Comparison of ENCODE assay signal across 32 cellular contexts in the genomic region with DNA sequence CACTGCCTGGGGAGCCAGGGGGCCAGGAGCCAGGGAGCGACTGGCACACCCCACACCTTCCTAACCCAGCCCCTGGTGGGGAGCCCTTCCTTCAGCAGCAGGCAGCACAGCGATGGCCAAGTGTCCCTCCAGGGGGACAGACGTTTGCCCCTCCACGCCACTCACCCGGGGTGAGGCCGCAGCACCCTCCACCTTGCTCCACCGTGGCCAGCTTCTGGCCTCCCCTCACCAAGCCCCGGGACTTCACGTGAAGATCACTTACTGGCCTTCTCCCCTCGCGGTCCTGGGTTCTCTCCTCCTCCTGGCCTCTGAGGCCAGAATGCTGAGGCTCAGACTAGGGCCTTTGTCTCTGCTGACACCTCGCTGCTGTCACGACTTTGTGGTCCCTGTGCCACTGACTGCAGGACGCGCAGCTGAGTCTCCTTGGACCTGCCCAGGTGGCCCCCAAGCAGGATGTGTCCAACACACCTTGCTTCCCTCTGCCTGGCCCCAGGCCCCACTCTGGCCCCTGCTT. TPM values are rescaled to one million over a fixed set of nuclear protein-coding genes. Genes with fewer than 3 reads are reported as not detected.
DNase-seq lines count a peak whose midpoint lies in the region; ATAC-seq, FAIRE-seq and TF ChIP-seq lines count a peak whose summit lies in the region.
"Had no signal": no experiment of that assay in that cellular context is flagged by ENCODE, and none has a peak within 500 bp of the region (broad histone marks: within the 10 kb centered on the region; RNA-seq: fewer than 3 reads in every experiment).

No MANE protein-coding gene starts in this region.

- TF ChIP-seq POLR2A in heart left ventricle (IDR thresholded peaks at IDR 0.05) (no peak), H54 (IDR thresholded peaks at IDR 0.05; ENCODE audit: low read depth, low read length) (no peak), stomach (IDR thresholded peaks at IDR 0.05) (no peak), gastrocnemius medialis (IDR thresholded peaks at IDR 0.05) (no peak)

- peak overlapping the region in 1 of 12 donors; percentile 61 for H3K27ac ChIP-seq in heart left ventricle
- peak overlapping the region in 3 of 5 donors; percentile 27 to 67 (median 51) for H3K27ac ChIP-seq in stomach
- H3K27ac ChIP-seq in gastrocnemius medialis, result no peak overlapping the region

- intact Hi-C loops in Right ventricle myocardium inferior (cut with DNase I), result no loop called here
- intact Hi-C loops in heart left ventricle (cut with DNase I), result loop anchor here in 3 of 10 donors (5.0 kb wide), 3 partner anchors 480 to 555 kb away; no protein-coding TSS in a partner anchor
- intact Hi-C loops in left colon (cut with DNase I, micrococcal nuclease), result no loop called here
- intact Hi-C loops in stomach (cut with DNase I; ENCODE audit: low total_unique reads), result no loop called here
- intact Hi-C loops in gastrocnemius medialis (cut with DNase I; ENCODE audit: low total_unique reads), result no loop called here

- no peak for TF ChIP-seq EP300 in stomach (IDR thresholded peaks at IDR 0.05)

- no peaks in the 10 kb centered on the region for H3K36me3 ChIP-seq in heart left ventricle
- no peaks in the 10 kb centered on the region for H3K36me3 ChIP-seq in stomach
- H3K36me3 ChIP-seq in gastrocnemius medialis, result no peaks in the 10 kb centered on the region
- H3K36me3 ChIP-seq: Peyer's patch had no signal

- WGBS in heart left ventricle, 4 donors, result 86 to 87% (median 87%) methylated on average over 11 to 15 of the region's 15 CpGs
- 71 to 77% (median 74%) methylated on average over 13 to 15 of the region's 15 CpGs for WGBS in stomach, 5 donors

- H3K9me3 ChIP-seq in heart left ventricle (no peaks in the 10 kb centered on the region), stomach (no peaks in the 10 kb centered on the region), gastrocnemius medialis (no peaks in the 10 kb centered on the region)
- H3K9me3 ChIP-seq: Peyer's patch had no signal

- TF ChIP-seq CTCF in heart left ventricle (IDR thresholded peaks at IDR 0.05), result no peak
- TF ChIP-seq CTCF in stomach (IDR thresholded peaks at IDR 0.05), result no peak
- TF ChIP-seq CTCF in gastrocnemius medialis (IDR thresholded peaks at IDR 0.05 in 4 of 5, conservative IDR thresholded peaks at IDR 0.05 in 1 of 5), result no peak

- in situ Hi-C loops in gastrocnemius medialis (cut with MboI; ENCODE audit: low sequenced_read_pairs in 4 of 4), result no loop called here

- H3K27me3 ChIP-seq in heart left ventricle, result peaks cover 0 to 17% (median 11%) of the 10 kb centered on the region in 9 donors
- peaks cover 0 to 39% (median 17%) of the 10 kb centered on the region in 3 donors for H3K27me3 ChIP-seq in stomach
- H3K27me3 ChIP-seq in gastrocnemius medialis, result peaks cover 3 to 18% (median 15%) of the 10 kb centered on the region in 3 donors
- H3K27me3 ChIP-seq: Peyer's patch had no signal

- ATAC-seq in Right ventricle myocardium inferior, result no peak
- ATAC-seq in heart left ventricle, result no peak
- ATAC-seq in left colon, result peak; percentile 9
- ATAC-seq in gastrocnemius medialis, result no peak
- no peak for ATAC-seq in HG02678 (IDR thresholded peaks at IDR 0.05; ENCODE audit: unreplicated experiment)
- ATAC-seq: natural killer cell treated with Interleukin-12 subunit alpha and Interleukin-12 subunit beta and Interleukin-15 and Interleukin-18, amount 100 ng/mL, for 72 hours had no signal

- FAIRE-seq in H54 (lab: Jason Lieb, UNC), result no peak
- FAIRE-seq: A204.1, keratinocyte, small intestine, urothelium cell line had no signal

- peak; percentile 54 for DNase-seq in Right ventricle myocardium inferior (ENCODE audit: missing footprints)
- no peak for DNase-seq in heart left ventricle
- DNase-seq in H54 (ENCODE audit: insufficient read length, low spot score), result peak; percentile 3
- peak in 1 of 2 donors; percentile 20 for DNase-seq in left colon
- DNase-seq in stomach, result no peak
- DNase-seq in C1 segment of cervical spinal cord (lab: John Stamatoyannopoulos, UW), result no peak
- DNase-seq in gastrocnemius medialis, result no peak
- DNase-seq: activated CD4-positive, alpha-beta T cell treated with anti-CD3 and anti-CD28 coated beads for 48 hours; activated CD8-positive, alpha-beta memory T cell treated with anti-CD3 and anti-CD28 coated beads for 24 hours; activated gamma-delta T cell; activated naive CD8-positive, alpha-beta T cell treated with anti-CD3 and anti-CD28 coated beads, Interleukin-2, amount 10 ng/mL, durations not matched to agents 7 days and 5 days; activated T-cell treated with anti-CD3 and anti-CD28 coated beads, Interleukin-2, amount 50 U/mL, for 1 hour; aorta; CD4-positive, alpha-beta memory T cell; effector memory CD4-positive, alpha-beta T cell; erythroblast; HCEC 1CT; MM.1S; NCI-H446; NCI-H774; retina; stimulated activated naive CD4-positive, alpha-beta T cell had no signal

- H3K4me3 ChIP-seq in heart left ventricle, result no peak overlapping the region
- no peak overlapping the region for H3K4me3 ChIP-seq in stomach
- no peak overlapping the region for H3K4me3 ChIP-seq in gastrocnemius medialis
- H3K4me3 ChIP-seq: coronary artery, lung had no signal

- H3K4me1 ChIP-seq in heart left ventricle (peaks cover 0 to 51% (median 11%) of the 10 kb centered on the region in 12 donors), stomach (peaks cover 20 to 61% (median 58%) of the 10 kb centered on the region in 4 donors), gastrocnemius medialis (peaks cover 0 to 4% of the 10 kb centered on the region in 2 donors)

RNA-seq across cellular contexts. Expression of a gene that starts 3.5 kb away (rescaled TPM):
- total RNA-seq in Right ventricle myocardium inferior, result 27.5 TPM
- 10 to 100 TPM in 7 of 9 donors, 1 to 10 TPM in 2; 6.0 to 54.6 (median 16.3) TPM for total RNA-seq in heart left ventricle
- polyA plus RNA-seq in heart left ventricle, result 10 to 100 TPM in 1 of 2 donors, 1 to 10 TPM in 1; 3.2 to 16.3 TPM
- total RNA-seq in left colon, result 10 to 100 TPM in 1 of 2 donors, 1 to 10 TPM in 1; 9.4 to 60.8 TPM
- 10 to 100 TPM in 1 of 5 donors, 1 to 10 TPM in 2, under 1 TPM in 1, not detected in 1; 0.58 to 10.7 (median 5.3) TPM for total RNA-seq in stomach
- polyA plus RNA-seq in stomach, result 1 to 10 TPM in 2 of 3 donors, under 1 TPM in 1; 0.12 to 5.5 (median 4.4) TPM
- under 1 TPM in 1 of 4 donors, not detected in 3; 0.20 TPM for total RNA-seq in gastrocnemius medialis
- total RNA-seq: activated naive CD8-positive, alpha-beta T cell treated with anti-CD3 and anti-CD28 coated beads, Interleukin-2, amount 10 ng/mL, durations not matched to agents 7 days and 5 days; CD4-positive, alpha-beta memory T cell; natural killer cell treated with Interleukin-12 subunit alpha and Interleukin-12 subunit beta and Interleukin-15 and Interleukin-18, amount 100 ng/mL, for 72 hours; osteocyte had no signal
- polyA plus RNA-seq: CD4-positive, alpha-beta memory T cell had no signal

RNA-seq across cellular contexts. Expression of a gene that starts 56.4 kb away (rescaled TPM):
- 6.4 TPM for total RNA-seq in Right ventricle myocardium inferior
- total RNA-seq in heart left ventricle, result 10 to 100 TPM in 2 of 9 donors, 1 to 10 TPM in 7; 4.9 to 12.6 (median 7.8) TPM
- polyA plus RNA-seq in heart left ventricle, result 1 to 10 TPM; 5.0 to 8.0 TPM
- 1 to 10 TPM; 5.7 to 5.8 TPM for total RNA-seq in left colon
- 10 to 100 TPM in 1 of 5 donors, 1 to 10 TPM in 3, under 1 TPM in 1; 0.89 to 21.7 (median 2.8) TPM for total RNA-seq in stomach
- 1 to 10 TPM in 2 of 3 donors, under 1 TPM in 1; 0.65 to 1.8 (median 1.2) TPM for polyA plus RNA-seq in stomach
- total RNA-seq in gastrocnemius medialis, result 1 to 10 TPM in 3 of 4 donors, under 1 TPM in 1; 0.59 to 3.3 (median 1.5) TPM
- total RNA-seq: natural killer cell treated with Interleukin-12 subunit alpha and Interleukin-12 subunit beta and Interleukin-15 and Interleukin-18, amount 100 ng/mL, for 72 hours had no signal

Comparison
In these comparisons a context has a peak if more than half of its experiments do, and no peak if none do; other contexts are left out.
1. DNase-seq: peak in Right ventricle myocardium inferior (single experiment) and H54 (single experiment); none in heart left ventricle (0 of 5), stomach (single experiment), C1 segment of cervical spinal cord (0 of 14) and gastrocnemius medialis (0 of 2).
2. H3K27ac ChIP-seq: peak in stomach (3 of 5); none in gastrocnemius medialis (0 of 4).